In the genomic region with DNA sequence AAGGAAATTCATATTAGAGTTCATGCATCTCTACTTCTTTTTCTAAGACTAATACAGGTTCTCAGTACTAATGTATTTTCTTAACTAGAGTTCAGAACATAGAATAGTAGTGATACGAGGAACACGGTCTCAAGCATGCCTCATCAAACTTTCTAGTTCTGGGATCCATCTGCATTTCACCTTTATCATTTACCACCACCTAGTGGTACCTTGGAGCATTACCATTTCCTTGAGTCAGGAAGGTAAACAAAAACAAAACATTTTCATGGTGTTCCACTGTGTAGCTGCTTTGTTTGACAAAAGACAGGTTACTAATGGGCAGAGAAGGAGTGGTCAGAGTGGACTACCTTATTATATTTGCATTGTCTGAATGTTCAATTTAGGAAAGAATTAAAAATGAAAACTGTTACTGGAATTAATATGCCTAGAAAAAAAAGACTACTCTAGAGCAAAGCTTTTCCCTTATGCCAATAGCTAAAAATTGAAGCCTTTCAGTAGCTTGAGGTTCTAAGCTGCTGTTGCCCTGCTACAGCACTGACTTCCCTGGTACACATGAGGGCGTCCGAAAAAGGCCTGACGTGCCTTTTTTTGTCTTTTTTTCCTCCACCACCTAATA, we compare ENCODE assay signal across 8 cellular contexts. TPM values are rescaled to one million over a fixed set of nuclear protein-coding genes. Genes with fewer than 3 reads are reported as not detected.
DNase-seq lines count a peak whose midpoint lies in the region; ATAC-seq, FAIRE-seq and TF ChIP-seq lines count a peak whose summit lies in the region.

No MANE protein-coding gene starts in this region.

- no peak for TF ChIP-seq EP300 in GM12878 (IDR thresholded peaks at IDR 0.05; ENCODE audit: borderline replicate concordance in 1 of 2, control insufficient read depth in 1 of 2, low read depth in 2 of 2, low read length in 2 of 2)

- no peaks in the 10 kb centered on the region for H3K27me3 ChIP-seq in GM12878 (replicated peaks in 1 of 2; ENCODE audit: control insufficient read depth in 2 of 2, insufficient read depth in 2 of 2, low read length in 1 of 2)

- RAD21 ChIA-PET in GM12878 (lab: Charles Lee; ENCODE audit: unreplicated experiment), result interaction anchor here (0.7 to 10.5 kb wide), 14 partner anchors 9 to 321 kb away, joined by 3 to 229 read pairs (median 5); no protein-coding TSS in a partner anchor

- H3K4me2 ChIP-seq in GM12878 (ENCODE audit: control insufficient read depth, insufficient read depth), result no peak overlapping the region

- H3K4me3 Mint-ChIP-seq in stimulated activated naive B cell treated with anti-CD40 and anti-IgM and Interleukin-4, amounts not matched to agents 10 μg/mL and 1 μg/mL and 100 μg/mL, for 72 hours, result no peak overlapping the region

- no peak overlapping the region for H3K4me3 ChIP-seq in GM12878

- no peak overlapping the region for H3K27ac Mint-ChIP-seq in stimulated activated naive B cell treated with anti-CD40 and anti-IgM and Interleukin-4, amounts not matched to agents 10 μg/mL and 1 μg/mL and 100 μg/mL, for 72 hours

- CTCF ChIA-PET in GM12878 (lab: Yijun Ruan, JAX), result interaction anchor here (0.7 to 10.3 kb wide), 38 partner anchors 10 to 321 kb away, joined by 3 to 430 read pairs (median 6); partner anchors contain the start of genes EPDR1, SFRP4 and TARP

- H3K4me1 Mint-ChIP-seq in stimulated activated naive B cell treated with anti-CD40 and anti-IgM and Interleukin-4, amounts not matched to agents 10 μg/mL and 1 μg/mL and 100 μg/mL, for 72 hours, result peaks cover 2 to 5% of the 10 kb centered on the region in 2 donors

- in situ Hi-C loops in GM12878 (cut with MboI), result loop anchor here (5.0 to 25.0 kb wide), 3 partner anchors 115 to 320 kb away; no protein-coding TSS in a partner anchor

- peaks cover 30 to 39% of the 10 kb centered on the region in 2 donors for H3K36me3 Mint-ChIP-seq in stimulated activated naive B cell treated with anti-CD40 and anti-IgM and Interleukin-4, amounts not matched to agents 10 μg/mL and 1 μg/mL and 100 μg/mL, for 72 hours

- H3K4me1 ChIP-seq in GM12878 (ENCODE audit: control insufficient read depth, insufficient read depth, low read length), result no peaks in the 10 kb centered on the region

- POLR2A ChIA-PET in GM12878 (lab: Charles Lee), result interaction anchor here (0.6 kb wide), 1 partner anchor 1747 kb away, joined by 5 read pairs; no protein-coding TSS in a partner anchor

- no peak for TF ChIP-seq POLR2A in GM12878 (IDR thresholded peaks at IDR 0.05; ENCODE audit: low read depth, low read length)

- no peaks in the 10 kb centered on the region for H3K9me3 ChIP-seq in GM12878 (replicated peaks; ENCODE audit: control insufficient read depth, insufficient read depth, low read length)

- no peak overlapping the region for H2AFZ ChIP-seq in GM12878 (ENCODE audit: control insufficient read depth, low read depth, low read length)

- TF ChIP-seq RAD21 in GM12878 (IDR thresholded peaks at IDR 0.05; ENCODE audit: insufficient read depth, low read depth, low read length), result peak; percentile 97

- DNase-seq in Ammon's horn (ENCODE audit: low spot score) (peak; percentile 77), GM18507 (ENCODE audit: extremely low spot score, insufficient read length, low read depth) (peak; percentile 7), NCI-H748 (lab: John Stamatoyannopoulos, UW; ENCODE audit: unreplicated experiment) (peak; percentile 57), GM12878 (ENCODE audit: low read depth, low spot score) (peak; percentile 34), iPS-NIHi11 (ENCODE audit: low spot score) (peak; percentile 56), NCI-H524 treated with DMSO at 0.1 percent for 48 hours (lab: John Stamatoyannopoulos, UW) (no peak)
- no peak for DNase-seq in stimulated activated naive B cell treated with anti-CD40 and anti-IgM and Interleukin-4, amounts not matched to agents 10 μg/mL and 1 μg/mL and 100 μg/mL, for 72 hours

- peak; percentile 96 for FAIRE-seq in GM18507 (lab: Jason Lieb, UNC)
- peak; percentile 84 for FAIRE-seq in GM12878 (lab: Jason Lieb, UNC)

- TF ChIP-seq CTCF in GM12878 (IDR thresholded peaks at IDR 0.05 in 2 of 3, conservative IDR thresholded peaks at IDR 0.05 in 1 of 3; ENCODE audit: control insufficient read depth in 2 of 3, extremely low read depth in 1 of 3, insufficient read depth in 1 of 3, low read depth in 3 of 3, low read length in 3 of 3), result peak; percentile 72 to 79 (median 79)

- intact Hi-C loops in GM12878 (cut with micrococcal nuclease; ENCODE audit: unreplicated experiment), result loop anchor here (1.0 to 5.0 kb wide), 3 partner anchors 115 to 320 kb away; partner anchors contain the start of gene SFRP4

- ATAC-seq in HG03520 (IDR thresholded peaks at IDR 0.05; ENCODE audit: unreplicated experiment) (peak; percentile 64), GM12878 (peak; percentile 87)
- ATAC-seq in stimulated activated naive B cell treated with anti-CD40 and anti-IgM and Interleukin-4, amounts not matched to agents 10 μg/mL and 1 μg/mL and 100 μg/mL, for 72 hours (replicated peaks), result peak; percentile 38 to 68

- H3K9me3 Mint-ChIP-seq in stimulated activated naive B cell treated with anti-CD40 and anti-IgM and Interleukin-4, amounts not matched to agents 10 μg/mL and 1 μg/mL and 100 μg/mL, for 72 hours, result no peaks in the 10 kb centered on the region

- H3K9ac ChIP-seq in GM12878 (ENCODE audit: control insufficient read depth, insufficient read depth, low read length), result no peak overlapping the region

- SMC1A ChIA-PET in GM12878 (lab: Charles Lee; ENCODE audit: uncharacterized antibody, unreplicated experiment), result interaction anchor here (0.8 to 10.3 kb wide), 36 partner anchors 10 to 331 kb away, joined by 3 to 289 read pairs (median 5); partner anchors contain the start of gene SFRP4

- no peaks in the 10 kb centered on the region for H3K27me3 Mint-ChIP-seq in stimulated activated naive B cell treated with anti-CD40 and anti-IgM and Interleukin-4, amounts not matched to agents 10 μg/mL and 1 μg/mL and 100 μg/mL, for 72 hours

- WGBS in GM12878 (ENCODE audit: insufficient coverage, insufficient replicate concordance, low lambda C conversion rate, missing lambda C conversion rate), result 70% methylated on average over 5 of the region's 5 CpGs

- H3K79me2 ChIP-seq in GM12878 (ENCODE audit: control insufficient read depth, insufficient read depth, low read length), result no peaks in the 10 kb centered on the region

- no peak overlapping the region for H3K27ac ChIP-seq in GM12878 (ENCODE audit: control insufficient read depth, insufficient read depth)

- BruUV-seq in GM12878 (replicated peaks; lab: Mats Ljungman, UMichigan), result no TSS peak

- peaks cover 13 to 48% of the 10 kb centered on the region in 2 experiments for H3K36me3 ChIP-seq in GM12878 (ENCODE audit: control insufficient read depth in 2 of 2, insufficient read depth in 2 of 2, low read length in 1 of 2)

- H4K20me1 ChIP-seq in GM12878 (ENCODE audit: control insufficient read depth, insufficient read depth), result no peaks in the 10 kb centered on the region

TF ChIP-seq in GM12878, 131 proteins besides CTCF, POLR2A, EP300 and RAD21 (continues in another document):
- peak; percentile 68 for TF ChIP-seq FOXK2 (IDR thresholded peaks at IDR 0.05)
- peak; percentile 31; the same call in 1 of the 3 replicates for TF ChIP-seq POU2F2 (IDR thresholded peaks at IDR 0.05; ENCODE audit: borderline replicate concordance, low read depth, low read length)
- TF ChIP-seq IRF5 (IDR thresholded peaks at IDR 0.05; ENCODE audit: borderline replicate concordance), result no peak
- 0 out of 2 replicates have a peak, but pooled peaks have one; percentile 32 for TF ChIP-seq YY1 (IDR thresholded peaks at IDR 0.05; ENCODE audit: low read depth, low read length)
- TF ChIP-seq ZZZ3 (IDR thresholded peaks at IDR 0.05; ENCODE audit: control insufficient read depth, insufficient read length, low read depth), result no peak

RNA-seq across cellular contexts. Expression of gene STARD3NL, which starts 44.5 kb away (rescaled TPM):
- 81.2 and 83.7 TPM in 2 replicates for total RNA-seq in GM12878 (2013; cell fraction: nucleolus; rRNA removed)
- total RNA-seq in GM12878 (2014; rRNA removed), result 85.0 and 103 TPM in 2 replicates
- 75.2 and 80.4 TPM in 2 replicates for total RNA-seq in GM12878 (2014; rRNA removed; fragmentation: Illumina TruSeq; extraction: Trizol)
- total RNA-seq in GM12878 (2021), result 62.9 and 66.1 TPM in 2 replicates
- polyA plus RNA-seq in GM12878 (2011; ENCODE audit: low read depth), result 27.6 TPM
- 133 and 173 TPM in 2 replicates for polyA plus RNA-seq in GM12878 (2011; rRNA removed)
- polyA plus RNA-seq in GM12878 (2011; cell fraction: cytosol; rRNA removed), result 61.8 and 66.8 TPM in 2 replicates
- 44.3 and 53.4 TPM in 2 replicates for polyA plus RNA-seq in GM12878 (2011; cell fraction: nucleus; rRNA removed)
- polyA plus RNA-seq in GM12878 (2012), result 35.5 and 48.1 TPM in 2 replicates
- 80.1 and 91.5 TPM in 2 replicates for polyA plus RNA-seq in GM12878 (2014; fragmentation: Illumina TruSeq; extraction: Trizol)
- 100 to 1,000 TPM in 1 of 2 experiments, 10 to 100 TPM in 1; 76.4 to 101 TPM for polyA plus RNA-seq in GM12878 (2014; fragmentation: Nextera tagmentation; extraction: Ambion mirVana)
- 71.3 and 86.3 TPM in 2 replicates for polyA plus RNA-seq in GM12878 (2014; rRNA removed)
- 100 to 1,000 TPM; 120 to 128 TPM for polyA plus RNA-seq in GM12878 (2016; fragmentation: Nextera tagmentation; extraction: Ambion mirVana)
- 50.3 and 64.1 TPM in 2 replicates for polyA minus RNA-seq in GM12878 (2011; rRNA and poly(A)+ RNA removed)
- 14.7 and 17.2 TPM in 2 replicates for polyA minus RNA-seq in GM12878 (2011; cell fraction: cytosol; rRNA and poly(A)+ RNA removed)
- 31.4 and 42.0 TPM in 2 replicates for polyA minus RNA-seq in GM12878 (2011; cell fraction: nucleus; rRNA and poly(A)+ RNA removed)

Comparison
In these comparisons a context has a peak if more than half of its experiments do, and no peak if none do; other contexts are left out.
1. DNase-seq: peak in Ammon's horn (single experiment), GM18507 (single experiment), NCI-H748 (single experiment), GM12878 (single experiment) and iPS-NIHi11 (single experiment); none in stimulated activated naive B cell treated with anti-CD40 and anti-IgM and Interleukin-4, amounts not matched to agents 10 μg/mL and 1 μg/mL and 100 μg/mL, for 72 hours (single experiment) and NCI-H524 treated with DMSO at 0.1 percent for 48 hours (single experiment).
2. Peak in every context shown above with its lines, with median percentiles within 50 percentile points of each other: ATAC-seq.